25 cellular contexts compared by ENCODE assay signal in genomic region chr16:57497121-57497520, GRCh38. TPM values are rescaled to one million over a fixed set of nuclear protein-coding genes. Genes with fewer than 3 reads are reported as not detected.
"Had no signal": no experiment of that assay in that cellular context is flagged by ENCODE, and none has a peak within 500 bp of the region (broad histone marks: within the 10 kb centered on the region; RNA-seq: fewer than 3 reads in every experiment).

No MANE protein-coding gene starts in this region.

- H3K27me3 ChIP-seq: ovary, right lobe of liver, transverse colon had no signal

- DNase-seq: activated CD4-positive, alpha-beta T cell treated with anti-CD3 and anti-CD28 coated beads for 1 hour; activated CD4-positive, alpha-beta T cell treated with anti-CD3 and anti-CD28 coated beads, Interleukin-2, amount 50 U/mL, for 1 hour; activated CD8-positive, alpha-beta T cell treated with anti-CD3 and anti-CD28 coated beads, Interleukin-2, amount 10 ng/mL, durations not matched to agents 7 days and 5 days; activated gamma-delta T cell; activated naive CD4-positive, alpha-beta T cell treated with anti-CD3 and anti-CD28 coated beads, Interleukin-2, amount 50 U/mL, for 16 hours; activated naive CD8-positive, alpha-beta T cell treated with anti-CD3 and anti-CD28 coated beads, Interleukin-2, amount 50 U/mL, for 24 hours; dermis blood vessel endothelial cell; effector CD8-positive, alpha-beta T cell; foreskin melanocyte; hypothalamus; left colon; midbrain; natural killer cell; small intestine; stimulated activated CD4-positive, alpha-beta T cell treated with anti-CD3 and anti-CD28 coated beads, Interleukin-2, amount 100 ng/mL, for 48 hours; stimulated activated CD8-positive, alpha-beta memory T cell treated with anti-CD3 and anti-CD28 coated beads, Interleukin-4, amount 100 ng/mL, for 48 hours; stimulated activated naive B cell treated with anti-CD40 and anti-IgM and Interleukin-4, amounts not matched to agents 10 μg/mL and 1 μg/mL and 100 μg/mL, for 72 hours; T-helper 1 cell; transverse colon had no signal

- ATAC-seq: activated CD8-positive, alpha-beta T cell treated with anti-CD3 and anti-CD28 coated beads, Interleukin-2, amount 10 ng/mL, durations not matched to agents 7 days and 5 days; activated naive CD8-positive, alpha-beta T cell treated with anti-CD3 and anti-CD28 coated beads, Interleukin-2, amount 50 U/mL, for 24 hours; esophagus mucosa; left colon; natural killer cell; psoas muscle; right lobe of liver; stimulated activated naive B cell treated with anti-CD40 and anti-IgM and Interleukin-4, amounts not matched to agents 10 μg/mL and 1 μg/mL and 100 μg/mL, for 72 hours had no signal

- H3K36me3 Mint-ChIP-seq: natural killer cell; stimulated activated naive B cell treated with anti-CD40 and anti-IgM and Interleukin-4, amounts not matched to agents 10 μg/mL and 1 μg/mL and 100 μg/mL, for 72 hours had no signal

- H3K4me3 Mint-ChIP-seq: activated CD8-positive, alpha-beta T cell treated with anti-CD3 and anti-CD28 coated beads, Interleukin-2, amount 10 ng/mL, durations not matched to agents 7 days and 5 days; activated naive CD8-positive, alpha-beta T cell treated with anti-CD3 and anti-CD28 coated beads, Interleukin-2, amount 50 U/mL, for 24 hours; activated T-helper 1 cell treated with anti-CD3 and anti-CD28 coated beads, Interleukin-12 subunit alpha, Interleukin-12 subunit beta, Interleukin-2, Interleukin-4 antibody, amounts not matched to agents 30 ng/mL and 10 ng/mL and 1 ng/mL, durations not matched to agents 14 hours and 24 hours and 36 hours; natural killer cell; stimulated activated naive B cell treated with anti-CD40 and anti-IgM and Interleukin-4, amounts not matched to agents 10 μg/mL and 1 μg/mL and 100 μg/mL, for 72 hours had no signal

- H3K9me3 Mint-ChIP-seq: activated naive CD8-positive, alpha-beta T cell treated with anti-CD3 and anti-CD28 coated beads, Interleukin-2, amount 50 U/mL, for 24 hours; activated T-helper 1 cell treated with anti-CD3 and anti-CD28 coated beads, Interleukin-12 subunit alpha, Interleukin-12 subunit beta, Interleukin-2, Interleukin-4 antibody, amounts not matched to agents 30 ng/mL and 10 ng/mL and 1 ng/mL, durations not matched to agents 14 hours and 24 hours and 36 hours; natural killer cell; stimulated activated naive B cell treated with anti-CD40 and anti-IgM and Interleukin-4, amounts not matched to agents 10 μg/mL and 1 μg/mL and 100 μg/mL, for 72 hours had no signal

- H3K36me3 ChIP-seq: ovary, right lobe of liver, transverse colon had no signal

- H3K9me3 ChIP-seq: ovary, psoas muscle, right lobe of liver, transverse colon had no signal

- FAIRE-seq: small intestine had no signal

- H3K27me3 Mint-ChIP-seq: activated naive CD8-positive, alpha-beta T cell treated with anti-CD3 and anti-CD28 coated beads, Interleukin-2, amount 50 U/mL, for 24 hours had no signal

- H3K4me1 Mint-ChIP-seq: activated naive CD8-positive, alpha-beta T cell treated with anti-CD3 and anti-CD28 coated beads, Interleukin-2, amount 50 U/mL, for 24 hours had no signal

- H3K4me1 ChIP-seq: psoas muscle, transverse colon had no signal

- H3K27ac ChIP-seq: ovary, psoas muscle, right lobe of liver, transverse colon had no signal

- H3K4me3 ChIP-seq: ovary, psoas muscle, right lobe of liver, transverse colon had no signal

- H3K27ac Mint-ChIP-seq: activated CD8-positive, alpha-beta T cell treated with anti-CD3 and anti-CD28 coated beads, Interleukin-2, amount 10 ng/mL, durations not matched to agents 7 days and 5 days; activated naive CD8-positive, alpha-beta T cell treated with anti-CD3 and anti-CD28 coated beads, Interleukin-2, amount 50 U/mL, for 24 hours; activated T-helper 1 cell treated with anti-CD3 and anti-CD28 coated beads, Interleukin-12 subunit alpha, Interleukin-12 subunit beta, Interleukin-2, Interleukin-4 antibody, amounts not matched to agents 30 ng/mL and 10 ng/mL and 1 ng/mL, durations not matched to agents 14 hours and 24 hours and 36 hours; natural killer cell; stimulated activated naive B cell treated with anti-CD40 and anti-IgM and Interleukin-4, amounts not matched to agents 10 μg/mL and 1 μg/mL and 100 μg/mL, for 72 hours had no signal

RNA-seq across cellular contexts. Expression of gene ADGRG5, which starts 45.3 kb away (rescaled TPM):
- total RNA-seq: dermis blood vessel endothelial cell, lung microvascular endothelial cell had no signal
